In the genomic region with DNA sequence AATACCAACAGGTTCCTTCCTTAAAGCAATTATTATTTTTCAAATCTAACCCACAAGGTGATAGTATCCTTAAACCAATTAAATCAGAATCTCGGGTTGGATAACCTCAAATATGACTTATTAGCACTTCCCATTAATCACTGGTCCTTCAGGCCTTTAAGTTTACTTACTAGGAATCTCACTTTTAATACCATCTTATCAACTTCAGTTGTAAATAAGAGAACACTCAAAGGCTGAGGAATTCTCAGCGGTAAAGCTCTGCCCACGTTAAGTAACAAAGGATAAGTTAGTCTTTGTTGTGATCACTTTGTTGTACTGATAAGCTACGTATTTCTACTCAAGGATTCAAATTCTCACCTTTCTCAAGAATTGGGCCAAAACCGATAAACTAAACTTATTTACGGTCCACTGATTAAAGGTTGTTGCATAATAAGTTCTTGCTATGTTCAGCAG, we compare ENCODE assay signal across 9 cellular contexts.
DNase-seq lines count a peak whose midpoint lies in the region; ATAC-seq and TF ChIP-seq lines count a peak whose summit lies in the region.
"Had no signal": no experiment of that assay in that cellular context is flagged by ENCODE, and none has a peak within 500 bp of the region (broad histone marks: within the 10 kb centered on the region; RNA-seq: fewer than 3 reads in every experiment).

No MANE protein-coding gene starts in this region.

- no peak overlapping the region for H2BK120ac ChIP-seq in mesenchymal stem cell (ENCODE audit: low read depth, low read length)

- peak overlapping the region in 1 of 2 experiments; percentile 8 for H3K18ac ChIP-seq in mesenchymal stem cell (ENCODE audit: low read depth in 1 of 2, low read length in 2 of 2)

- H2BK5ac ChIP-seq in mesenchymal stem cell (ENCODE audit: low read depth, low read length, poor library complexity, severe bottlenecking), result no peak overlapping the region

- H3K27me3 ChIP-seq in right atrium auricular region (no peaks in the 10 kb centered on the region), mesenchymal stem cell (ENCODE audit: control insufficient read depth in 1 of 2, insufficient read depth in 1 of 2, low read length in 2 of 2) (no peaks in the 10 kb centered on the region)

- no peak for TF ChIP-seq CTCF in right atrium auricular region (IDR thresholded peaks at IDR 0.05)
- no peak for TF ChIP-seq CTCF in astrocyte of the cerebellum (IDR thresholded peaks at IDR 0.05; ENCODE audit: low read depth, low read length, missing control alignments)

- no peak for ATAC-seq in Right ventricle myocardium superior (ENCODE audit: poor library complexity)
- ATAC-seq in HG03460 (IDR thresholded peaks at IDR 0.05; ENCODE audit: unreplicated experiment), result no peak
- ATAC-seq in GM18861 (IDR thresholded peaks at IDR 0.05; ENCODE audit: unreplicated experiment), result no peak

- no peak overlapping the region for H2BK12ac ChIP-seq in mesenchymal stem cell (ENCODE audit: low read length in 2 of 2)

- H3K14ac ChIP-seq in mesenchymal stem cell (ENCODE audit: low read length in 2 of 2), result no peak overlapping the region

- peaks cover 8% of the 10 kb centered on the region for H3K79me1 ChIP-seq in mesenchymal stem cell (replicated peaks; ENCODE audit: low read length, poor library complexity, severe bottlenecking)

- H3K9me3 ChIP-seq in right atrium auricular region (no peaks in the 10 kb centered on the region), mesenchymal stem cell (ENCODE audit: control insufficient read depth, low read length) (no peaks in the 10 kb centered on the region)

- H3K36me3 ChIP-seq in right atrium auricular region (no peaks in the 10 kb centered on the region), mesenchymal stem cell (ENCODE audit: control insufficient read depth in 1 of 2, insufficient read depth in 2 of 2, low read depth in 1 of 2, low read length in 2 of 2) (peaks cover 2 to 5% of the 10 kb centered on the region in 2 experiments)

- no peak overlapping the region for H3K23ac ChIP-seq in mesenchymal stem cell (ENCODE audit: low read length in 2 of 2)

- in situ Hi-C loops in astrocyte of the cerebellum (cut with HindIII; ENCODE audit: low sequenced_read_pairs), result no loop called here

- intact Hi-C loops in Right ventricle myocardium superior (cut with DNase I), result no loop called here

- no peak overlapping the region for H2AK5ac ChIP-seq in mesenchymal stem cell (ENCODE audit: low read length, severe bottlenecking)

- H4K91ac ChIP-seq in mesenchymal stem cell (ENCODE audit: low read length), result no peak overlapping the region

- H3K9ac ChIP-seq in mesenchymal stem cell (ENCODE audit: low read length), result peak overlapping the region; percentile 87

- H4K8ac ChIP-seq in mesenchymal stem cell (ENCODE audit: low read length), result no peak overlapping the region

- DNase-seq in right atrium auricular region (ENCODE audit: low spot score), result no peak
- no peak for DNase-seq in Right ventricle myocardium superior
- no peak for DNase-seq in astrocyte of the cerebellum (ENCODE audit: low read depth)
- peak; percentile 30 for DNase-seq in mesenchymal stem cell
- DNase-seq in cortex of kidney (lab: John Stamatoyannopoulos, UW), result no peak
- DNase-seq in iPS-NIHi11 (ENCODE audit: low spot score), result no peak
- DNase-seq: NCI-H510A had no signal

- H2AFZ ChIP-seq in mesenchymal stem cell (ENCODE audit: low read depth, low read length), result no peak overlapping the region

- H3K4ac ChIP-seq in mesenchymal stem cell (ENCODE audit: low read depth in 1 of 2, low read length in 2 of 2), result no peak overlapping the region

- H3K4me2 ChIP-seq in mesenchymal stem cell (ENCODE audit: low read length, poor library complexity, severe bottlenecking), result peak overlapping the region; percentile 80

- WGBS in mesenchymal stem cell, result 14% methylated on average over 1 of the region's 6 CpGs

- no peak overlapping the region for H2BK15ac ChIP-seq in mesenchymal stem cell (ENCODE audit: low read depth, poor library complexity, severe bottlenecking)

- H3K4me3 ChIP-seq in right atrium auricular region (peak overlapping the region; percentile 44 to 50), astrocyte of the cerebellum (ENCODE audit: low read depth, low read length) (peak overlapping the region; percentile 63), mesenchymal stem cell (ENCODE audit: insufficient read depth in 1 of 2, low read depth in 1 of 2, low read length in 2 of 2) (peak overlapping the region in 1 of 2 experiments; percentile 85)

- H3K27ac ChIP-seq in right atrium auricular region (peak overlapping the region in 1 of 2 donors; percentile 73), mesenchymal stem cell (ENCODE audit: low read length, poor library complexity, severe bottlenecking) (peak overlapping the region; percentile 45)

- H3K4me1 ChIP-seq in right atrium auricular region (peaks cover 0 to 4% of the 10 kb centered on the region in 2 donors), mesenchymal stem cell (ENCODE audit: control insufficient read depth, insufficient read depth, low read depth, low read length) (peaks cover 5% of the 10 kb centered on the region)
